18 cellular contexts compared by ENCODE assay signal in genomic region chr19:51873097-51873496, GRCh38.
"Had no signal": no experiment of that assay in that cellular context is flagged by ENCODE, and none has a peak within 500 bp of the region (broad histone marks: within the 10 kb centered on the region; RNA-seq: fewer than 3 reads in every experiment).

No MANE protein-coding gene starts in this region.

- DNase-seq: activated B cell treated with CpG ODN at 0.5 μM for 24 hours; activated CD4-positive, alpha-beta T cell treated with anti-CD3 and anti-CD28 coated beads, Interleukin-2, amount 10 ng/mL, durations not matched to agents 24 days and 14 days; activated naive CD8-positive, alpha-beta T cell treated with anti-CD3 and anti-CD28 coated beads, Interleukin-2, amount 10 ng/mL, durations not matched to agents 7 days and 5 days; effector CD4-positive, alpha-beta T cell; foreskin fibroblast; immature natural killer cell; lower lobe of right lung; midbrain; posterior cingulate gyrus; stimulated activated CD4-positive, alpha-beta T cell treated with anti-CD3 and anti-CD28 coated beads, Interleukin-15, amount 100 ng/mL, for 24 hours; stimulated activated CD4-positive, alpha-beta T cell treated with anti-CD3 and anti-CD28 coated beads, Interleukin-4, amount 100 ng/mL, for 1 hour; stimulated activated naive CD4-positive, alpha-beta T cell; substantia nigra had no signal

- H3K27me3 Mint-ChIP-seq: activated B cell treated with CpG ODN at 0.5 μM for 24 hours; activated CD4-positive, alpha-beta T cell treated with anti-CD3 and anti-CD28 coated beads, Interleukin-2, amount 10 ng/mL, durations not matched to agents 24 days and 14 days; activated naive CD8-positive, alpha-beta T cell treated with anti-CD3 and anti-CD28 coated beads, Interleukin-2, amount 10 ng/mL, durations not matched to agents 7 days and 5 days; natural killer cell treated with Interleukin-12 subunit alpha and Interleukin-12 subunit beta and Interleukin-15 and Interleukin-18, amount 100 ng/mL, for 72 hours; type B pancreatic cell had no signal

- H3K27ac ChIP-seq: cardiac muscle cell, lower lobe of right lung, SJSA1, skin epidermis had no signal

- H3K4me3 Mint-ChIP-seq: activated B cell treated with CpG ODN at 0.5 μM for 24 hours; activated CD4-positive, alpha-beta T cell treated with anti-CD3 and anti-CD28 coated beads, Interleukin-2, amount 10 ng/mL, durations not matched to agents 24 days and 14 days; activated naive CD8-positive, alpha-beta T cell treated with anti-CD3 and anti-CD28 coated beads, Interleukin-2, amount 10 ng/mL, durations not matched to agents 7 days and 5 days; immature natural killer cell; natural killer cell treated with Interleukin-12 subunit alpha and Interleukin-12 subunit beta and Interleukin-15 and Interleukin-18, amount 100 ng/mL, for 72 hours; type B pancreatic cell had no signal

- ATAC-seq: lower lobe of right lung; natural killer cell treated with Interleukin-12 subunit alpha and Interleukin-12 subunit beta and Interleukin-15 and Interleukin-18, amount 100 ng/mL, for 72 hours had no signal

- H3K4me1 Mint-ChIP-seq: activated B cell treated with CpG ODN at 0.5 μM for 24 hours; activated CD4-positive, alpha-beta T cell treated with anti-CD3 and anti-CD28 coated beads, Interleukin-2, amount 10 ng/mL, durations not matched to agents 24 days and 14 days; activated naive CD8-positive, alpha-beta T cell treated with anti-CD3 and anti-CD28 coated beads, Interleukin-2, amount 10 ng/mL, durations not matched to agents 7 days and 5 days; immature natural killer cell had no signal

- H3K27me3 ChIP-seq: cardiac muscle cell, SJSA1 had no signal

- H3K27ac Mint-ChIP-seq: activated B cell treated with CpG ODN at 0.5 μM for 24 hours; activated CD4-positive, alpha-beta T cell treated with anti-CD3 and anti-CD28 coated beads, Interleukin-2, amount 10 ng/mL, durations not matched to agents 24 days and 14 days; activated naive CD8-positive, alpha-beta T cell treated with anti-CD3 and anti-CD28 coated beads, Interleukin-2, amount 10 ng/mL, durations not matched to agents 7 days and 5 days; immature natural killer cell; natural killer cell treated with Interleukin-12 subunit alpha and Interleukin-12 subunit beta and Interleukin-15 and Interleukin-18, amount 100 ng/mL, for 72 hours; type B pancreatic cell had no signal

- H3K4me3 ChIP-seq: cardiac muscle cell, lower lobe of right lung, SJSA1, skin epidermis had no signal

- H3K4me1 ChIP-seq: lower lobe of right lung, SJSA1 had no signal

- H3K36me3 ChIP-seq: SJSA1 had no signal
